In the genomic region with DNA sequence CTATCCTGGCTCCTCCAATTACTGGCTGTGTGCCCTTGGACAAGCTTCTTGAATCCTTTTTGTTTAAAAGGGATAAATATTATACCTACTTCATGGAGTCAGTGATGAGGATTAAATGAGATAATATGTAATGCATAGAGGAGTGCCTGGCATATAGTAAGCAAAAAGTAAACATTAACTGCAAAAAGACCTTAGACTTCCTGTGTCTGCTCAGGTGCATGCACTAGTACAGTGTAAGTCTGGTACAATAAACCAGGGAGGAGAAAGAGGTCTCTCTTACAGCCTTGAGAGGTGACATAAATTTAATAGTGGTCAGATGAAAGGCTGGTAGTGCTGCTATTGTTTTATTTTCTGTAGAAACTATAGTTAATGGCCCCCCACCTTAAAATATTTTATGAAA, we compare ENCODE assay signal across 35 cellular contexts.
"Had no signal": no experiment of that assay in that cellular context is flagged by ENCODE, and none has a peak within 500 bp of the region (broad histone marks: within the 10 kb centered on the region; RNA-seq: fewer than 3 reads in every experiment).

No MANE protein-coding gene starts in this region.

- DNase-seq: Kasumi-1, KG1, MM.1S, MV-4-11, NCI-H1048, NCI-H1092, NCI-H1092 treated with DMSO at 0.1 percent for 48 hours, NCI-H1105, NCI-H1105 treated with DMSO at 0.1 percent for 48 hours, NCI-H1417, NCI-H1417 treated with DMSO at 0.1 percent for 48 hours, NCI-H1436, NCI-H1436 treated with DMSO at 0.1 percent for 48 hours, NCI-H146, NCI-H1694, NCI-H1694 treated with DMSO at 0.1 percent for 48 hours, NCI-H187, NCI-H187 treated with DMSO at 0.1 percent for 48 hours, NCI-H1930, NCI-H2029, NCI-H2029 treated with DMSO at 0.1 percent for 48 hours, NCI-H2081, NCI-H2081 treated with DMSO at 0.1 percent for 48 hours, NCI-H2107, NCI-H2171, NCI-H2171 treated with DMSO at 0.1 percent for 48 hours, NCI-H2227 treated with DMSO at 0.1 percent for 48 hours, NCI-H226, NCI-H345, NCI-H446, NCI-H446 treated with DMSO at 0.1 percent for 48 hours, NCI-H510A, NCI-H510A treated with DMSO at 0.1 percent for 48 hours, NCI-H524 had no signal

- H3K4me2 ChIP-seq: KMS-11 had no signal

- H3K9ac ChIP-seq: KMS-11 had no signal

- H3K27ac ChIP-seq: KMS-11 had no signal
